Comparison of ENCODE assay signal across 16 cellular contexts in the genomic region with DNA sequence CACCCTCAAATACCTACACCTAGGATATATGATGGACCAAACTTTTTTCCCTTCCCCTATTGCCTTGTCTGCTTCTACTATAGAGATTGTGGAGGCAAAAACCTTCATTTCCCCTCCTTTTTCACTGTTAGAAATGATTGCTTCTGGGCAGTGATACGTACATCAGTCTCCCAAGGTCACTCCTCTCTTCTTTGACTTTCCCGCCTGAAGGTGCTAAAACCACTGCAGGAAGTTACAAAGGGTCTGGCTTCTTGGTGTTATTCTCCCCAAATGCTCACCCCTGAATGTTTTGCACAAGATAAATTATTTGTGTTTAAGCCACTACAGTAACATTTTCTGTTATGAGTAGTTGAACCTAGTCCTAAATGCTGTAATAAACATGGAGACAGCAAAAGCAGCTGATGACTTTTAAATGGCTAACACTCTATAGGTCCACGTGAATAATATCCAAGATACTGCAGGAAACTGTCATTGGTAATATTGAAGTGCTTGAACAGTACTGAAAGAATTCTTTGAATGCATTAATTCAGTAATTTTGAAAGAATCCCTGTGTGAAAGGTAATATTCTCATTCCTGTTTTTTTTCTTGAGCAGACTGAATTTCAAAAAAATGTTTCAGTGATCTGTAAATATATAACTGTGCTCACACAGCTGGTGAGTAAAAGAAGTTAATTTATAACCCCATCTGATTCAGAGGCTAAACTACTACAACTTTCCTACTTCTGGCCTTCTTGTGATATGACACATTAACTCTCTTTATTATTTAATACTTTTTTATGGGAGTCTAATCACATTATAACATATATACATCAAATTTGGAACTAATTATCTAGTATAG.
DNase-seq lines count a peak whose midpoint lies in the region; ATAC-seq lines count a peak whose summit lies in the region.
"Had no signal": no experiment of that assay in that cellular context is flagged by ENCODE, and none has a peak within 500 bp of the region (broad histone marks: within the 10 kb centered on the region; RNA-seq: fewer than 3 reads in every experiment).

No MANE protein-coding gene starts in this region.

- ATAC-seq in HG02938 (IDR thresholded peaks at IDR 0.05; ENCODE audit: unreplicated experiment), result peak; percentile 65
- peak; percentile 59 for ATAC-seq in left lobe of liver
- ATAC-seq: GM23338, Panc1 had no signal

- in situ Hi-C loops in ACHN (cut with HindIII; ENCODE audit: low pct_ligation_motif_present, low pct_unique_long_range_greater_than_20kb, low sequenced_read_pairs), result no loop called here

- DNase-seq in ACHN (peak; percentile 82), glomerular visceral epithelial cell (ENCODE audit: extremely low spot score) (peak; percentile 62), left lobe of liver (ENCODE audit: low spot score) (no peak), NCI-H774 (lab: John Stamatoyannopoulos, UW) (no peak), NCI-H524 (lab: John Stamatoyannopoulos, UW) (no peak), MV-4-11 (lab: John Stamatoyannopoulos, UW) (no peak), midbrain (lab: John Stamatoyannopoulos, UW) (no peak)
- DNase-seq: KG1, NCI-H1092, NCI-H1694 treated with DMSO at 0.1 percent for 48 hours, NCI-H446 treated with DMSO at 0.1 percent for 48 hours, NCI-H82, Right ventricle myocardium superior had no signal

Comparison
In these comparisons a context has a peak if more than half of its experiments do, and no peak if none do; other contexts are left out.
1. DNase-seq: peak in ACHN (single experiment) and glomerular visceral epithelial cell (single experiment); none in left lobe of liver (single experiment), NCI-H774 (single experiment), NCI-H524 (0 of 2), MV-4-11 (single experiment) and midbrain (single experiment).